Comparison of ENCODE assay signal across 1 cellular context in the genomic region with DNA sequence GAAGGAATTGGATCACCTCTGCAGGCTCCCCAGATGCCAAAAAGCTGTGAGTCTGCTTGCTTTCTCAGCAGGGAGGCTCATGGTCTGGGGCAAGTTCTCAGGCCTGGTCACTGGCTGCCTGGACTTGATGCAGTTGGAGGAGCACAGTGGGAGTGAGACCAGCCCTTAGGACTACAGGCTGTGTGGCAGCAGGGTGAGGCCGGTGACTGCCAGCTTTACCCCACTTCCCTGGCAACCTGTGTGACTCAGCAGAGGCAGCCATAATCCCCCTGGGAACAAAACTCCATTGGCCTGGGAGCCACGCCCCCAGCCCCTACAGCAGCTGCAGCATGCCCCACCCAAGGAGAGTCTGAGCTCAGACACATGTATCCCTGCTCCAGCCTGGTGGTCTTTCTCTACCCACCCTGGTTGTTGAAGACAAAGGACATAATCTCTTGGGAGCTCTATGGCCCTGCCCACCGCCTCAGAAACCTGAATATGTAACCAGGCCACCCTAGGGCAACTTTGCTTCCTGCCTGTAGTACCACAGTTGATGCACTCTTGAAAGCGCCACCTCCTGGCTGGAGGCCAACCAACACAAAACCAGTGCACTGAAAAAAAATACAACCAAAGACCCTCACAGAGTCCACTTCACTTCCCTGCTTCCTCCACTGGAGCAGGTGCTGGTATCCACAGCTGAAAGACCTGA.
TF ChIP-seq lines count a peak whose summit lies in the region.

No MANE protein-coding gene starts in this region.

TF ChIP-seq in GM23338, 12 proteins besides CTCF, POLR2A, EP300 and RAD21 (continued from another document):
- TF ChIP-seq, protein P1, sequence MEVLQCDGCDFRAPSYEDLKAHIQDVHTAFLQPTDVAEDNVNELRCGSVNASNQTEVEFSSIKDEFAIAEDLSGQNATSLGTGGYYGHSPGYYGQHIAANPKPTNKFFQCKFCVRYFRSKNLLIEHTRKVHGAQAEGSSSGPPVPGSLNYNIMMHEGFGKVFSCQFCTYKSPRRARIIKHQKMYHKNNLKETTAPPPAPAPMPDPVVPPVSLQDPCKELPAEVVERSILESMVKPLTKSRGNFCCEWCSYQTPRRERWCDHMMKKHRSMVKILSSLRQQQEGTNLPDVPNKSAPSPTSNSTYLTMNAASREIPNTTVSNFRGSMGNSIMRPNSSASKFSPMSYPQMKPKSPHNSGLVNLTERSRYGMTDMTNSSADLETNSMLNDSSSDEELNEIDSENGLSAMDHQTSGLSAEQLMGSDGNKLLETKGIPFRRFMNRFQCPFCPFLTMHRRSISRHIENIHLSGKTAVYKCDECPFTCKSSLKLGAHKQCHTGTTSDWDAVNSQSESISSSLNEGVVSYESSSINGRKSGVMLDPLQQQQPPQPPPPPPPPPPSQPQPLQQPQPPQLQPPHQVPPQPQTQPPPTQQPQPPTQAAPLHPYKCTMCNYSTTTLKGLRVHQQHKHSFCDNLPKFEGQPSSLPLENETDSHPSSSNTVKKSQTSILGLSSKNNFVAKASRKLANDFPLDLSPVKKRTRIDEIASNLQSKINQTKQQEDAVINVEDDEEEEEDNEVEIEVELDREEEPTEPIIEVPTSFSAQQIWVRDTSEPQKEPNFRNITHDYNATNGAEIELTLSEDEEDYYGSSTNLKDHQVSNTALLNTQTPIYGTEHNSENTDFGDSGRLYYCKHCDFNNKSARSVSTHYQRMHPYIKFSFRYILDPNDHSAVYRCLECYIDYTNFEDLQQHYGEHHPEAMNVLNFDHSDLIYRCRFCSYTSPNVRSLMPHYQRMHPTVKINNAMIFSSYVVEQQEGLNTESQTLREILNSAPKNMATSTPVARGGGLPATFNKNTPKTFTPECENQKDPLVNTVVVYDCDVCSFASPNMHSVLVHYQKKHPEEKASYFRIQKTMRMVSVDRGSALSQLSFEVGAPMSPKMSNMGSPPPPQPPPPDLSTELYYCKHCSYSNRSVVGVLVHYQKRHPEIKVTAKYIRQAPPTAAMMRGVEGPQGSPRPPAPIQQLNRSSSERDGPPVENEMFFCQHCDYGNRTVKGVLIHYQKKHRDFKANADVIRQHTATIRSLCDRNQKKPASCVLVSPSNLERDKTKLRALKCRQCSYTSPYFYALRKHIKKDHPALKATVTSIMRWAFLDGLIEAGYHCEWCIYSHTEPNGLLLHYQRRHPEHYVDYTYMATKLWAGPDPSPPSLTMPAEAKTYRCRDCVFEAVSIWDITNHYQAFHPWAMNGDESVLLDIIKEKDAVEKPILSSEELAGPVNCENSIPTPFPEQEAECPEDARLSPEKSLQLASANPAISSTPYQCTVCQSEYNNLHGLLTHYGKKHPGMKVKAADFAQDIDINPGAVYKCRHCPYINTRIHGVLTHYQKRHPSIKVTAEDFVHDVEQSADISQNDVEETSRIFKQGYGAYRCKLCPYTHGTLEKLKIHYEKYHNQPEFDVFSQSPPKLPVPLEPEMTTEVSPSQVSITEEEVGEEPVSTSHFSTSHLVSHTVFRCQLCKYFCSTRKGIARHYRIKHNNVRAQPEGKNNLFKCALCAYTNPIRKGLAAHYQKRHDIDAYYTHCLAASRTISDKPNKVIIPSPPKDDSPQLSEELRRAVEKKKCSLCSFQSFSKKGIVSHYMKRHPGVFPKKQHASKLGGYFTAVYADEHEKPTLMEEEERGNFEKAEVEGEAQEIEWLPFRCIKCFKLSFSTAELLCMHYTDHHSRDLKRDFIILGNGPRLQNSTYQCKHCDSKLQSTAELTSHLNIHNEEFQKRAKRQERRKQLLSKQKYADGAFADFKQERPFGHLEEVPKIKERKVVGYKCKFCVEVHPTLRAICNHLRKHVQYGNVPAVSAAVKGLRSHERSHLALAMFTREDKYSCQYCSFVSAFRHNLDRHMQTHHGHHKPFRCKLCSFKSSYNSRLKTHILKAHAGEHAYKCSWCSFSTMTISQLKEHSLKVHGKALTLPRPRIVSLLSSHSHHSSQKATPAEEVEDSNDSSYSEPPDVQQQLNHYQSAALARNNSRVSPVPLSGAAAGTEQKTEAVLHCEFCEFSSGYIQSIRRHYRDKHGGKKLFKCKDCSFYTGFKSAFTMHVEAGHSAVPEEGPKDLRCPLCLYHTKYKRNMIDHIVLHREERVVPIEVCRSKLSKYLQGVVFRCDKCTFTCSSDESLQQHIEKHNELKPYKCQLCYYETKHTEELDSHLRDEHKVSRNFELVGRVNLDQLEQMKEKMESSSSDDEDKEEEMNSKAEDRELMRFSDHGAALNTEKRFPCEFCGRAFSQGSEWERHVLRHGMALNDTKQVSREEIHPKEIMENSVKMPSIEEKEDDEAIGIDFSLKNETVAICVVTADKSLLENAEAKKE (CRISPR knock-in tag; IDR thresholded peaks at IDR 0.05), result no peak
- TF ChIP-seq EZH2phosphoT487 (IDR thresholded peaks at IDR 0.05; ENCODE audit: unreplicated experiment) (no peak), NANOG (IDR thresholded peaks at IDR 0.05; ENCODE audit: borderline replicate concordance) (no peak), ZNF114 (CRISPR knock-in tag; IDR thresholded peaks at IDR 0.05) (no peak), ZNF331 (CRISPR knock-in tag; IDR thresholded peaks at IDR 0.05; ENCODE audit: low read depth) (no peak), STAT1 (IDR thresholded peaks at IDR 0.05; ENCODE audit: unreplicated experiment) (no peak), POLR2AphosphoS5 (IDR thresholded peaks at IDR 0.05; ENCODE audit: low read depth) (no peak; the same call in 1 of the 2 replicates), EZH2 (IDR thresholded peaks at IDR 0.05; ENCODE audit: low read depth, unreplicated experiment) (no peak), JUNB (IDR thresholded peaks at IDR 0.05; ENCODE audit: unreplicated experiment) (no peak), CREB1 (CRISPR knock-in tag; IDR thresholded peaks at IDR 0.05; ENCODE audit: low read depth) (no peak)
